Comparison of ENCODE assay signal across 22 cellular contexts in genomic region chr13:59689057-59689456, GRCh38.
A peak's percentile ranks its signal among the peaks of the same experiment; 100 is the strongest.
DNase-seq lines count a peak whose midpoint lies in the region; ATAC-seq and TF ChIP-seq lines count a peak whose summit lies in the region.
"Had no signal": no experiment of that assay in that cellular context is flagged by ENCODE, and none has a peak within 500 bp of the region (broad histone marks: within the 10 kb centered on the region; RNA-seq: fewer than 3 reads in every experiment).

No MANE protein-coding gene starts in this region.

- no peak overlapping the region for H4K5ac ChIP-seq in H9 (ENCODE audit: insufficient read length, low read depth, low read length)

- H3K56ac ChIP-seq in H9 (ENCODE audit: insufficient read length, low read depth, low read length) = no peak overlapping the region

- H3K4ac ChIP-seq in H9 (ENCODE audit: low read depth, low read length) = no peak overlapping the region

- H3K9me3 Mint-ChIP-seq in H9 = no peaks in the 10 kb centered on the region

- ATAC-seq in T-helper 17 cell = no peak
- ATAC-seq: HCT116, HepG2, PC-3 had no signal

- H3T11ph ChIP-seq in H9 (ENCODE audit: low read length) = no peak overlapping the region

- no peak overlapping the region for H3K4me2 ChIP-seq in H9 (ENCODE audit: insufficient read depth, insufficient read length, low read length)

- POLR2A ChIA-PET in A673 (lab: Charles Lee; ENCODE audit: low non-redundant PET) = no interaction called here

- CTCF ChIA-PET in A673 (lab: Charles Lee) = no interaction called here

- H3K23me2 ChIP-seq in H9 (ENCODE audit: insufficient read length, low read depth, low read length, poor library complexity, severe bottlenecking) = no peaks in the 10 kb centered on the region

- H3K36me3 Mint-ChIP-seq in H9 (ENCODE audit: insufficient read depth in 1 of 3, low read depth in 3 of 3) (no peaks in the 10 kb centered on the region), T-helper 17 cell (ENCODE audit: low read depth) (peaks cover 3% of the 10 kb centered on the region)

- H3K4me1 Mint-ChIP-seq in H9 (peaks cover 56 to 62% of the 10 kb centered on the region in 2 experiments), T-helper 17 cell (no peaks in the 10 kb centered on the region)

- TF ChIP-seq CTCF in A673 (conservative IDR thresholded peaks at IDR 0.05; ENCODE audit: low read depth, low read length) (no peak), H9 (conservative IDR thresholded peaks at IDR 0.05) (no peak), choroid plexus epithelial cell (conservative IDR thresholded peaks at IDR 0.05; ENCODE audit: low read depth, low read length) (no peak)

- H3K27me3 ChIP-seq in A673 (replicated peaks; ENCODE audit: insufficient read depth, low read depth, low read length, poor library complexity) (no peaks in the 10 kb centered on the region), H9 (ENCODE audit: insufficient read depth, low read length) (no peaks in the 10 kb centered on the region)
- H3K27me3 ChIP-seq: SJSA1 had no signal

- no peaks in the 10 kb centered on the region for H3K36me3 ChIP-seq in A673 (ENCODE audit: insufficient read depth, low read length, poor library complexity, severe bottlenecking)
- H3K36me3 ChIP-seq: SJSA1 had no signal

- H2BK5ac ChIP-seq in H9 (ENCODE audit: insufficient read length, low read length) = no peak overlapping the region

- no peaks in the 10 kb centered on the region for H3K79me1 ChIP-seq in H9 (ENCODE audit: insufficient read depth, low read depth, low read length, poor library complexity, severe bottlenecking)

- H3K79me2 ChIP-seq in H9 (ENCODE audit: insufficient read depth, low read length) = no peaks in the 10 kb centered on the region

- H3K23ac ChIP-seq in H9 (ENCODE audit: insufficient read length, low read depth, low read length) = no peak overlapping the region

- no peak overlapping the region for H2BK20ac ChIP-seq in H9 (ENCODE audit: low read depth, low read length, poor library complexity, severe bottlenecking)

- no peak overlapping the region for H2AK5ac ChIP-seq in H9 (ENCODE audit: insufficient read length, low read length)

- no peaks in the 10 kb centered on the region for H4K20me1 ChIP-seq in H9 (ENCODE audit: control insufficient read depth, insufficient read depth, insufficient read length)

- H2BK120ac ChIP-seq in H9 (ENCODE audit: low read depth, low read length, poor library complexity, severe bottlenecking) = no peak overlapping the region

- H3K18ac ChIP-seq in H9 (ENCODE audit: insufficient read length, low read depth, low read length) = no peak overlapping the region

- no peak overlapping the region for H2BK15ac ChIP-seq in H9 (ENCODE audit: low read depth, low read length)

- no peak overlapping the region for H2AFZ ChIP-seq in H9 (ENCODE audit: low read length)

- no peaks in the 10 kb centered on the region for H3K27me3 Mint-ChIP-seq in H9 (ENCODE audit: low read depth)
- H3K27me3 Mint-ChIP-seq in T-helper 17 cell = peaks cover 4% of the 10 kb centered on the region

- no peak overlapping the region for H4K8ac ChIP-seq in H9 (replicated peaks; ENCODE audit: insufficient read length, low read depth, low read length)

- H3K27ac Mint-ChIP-seq in H9 = peak overlapping the region in 2 of 3 experiments; percentile 33 to 42; a peak in 5 of 7 replicates
- no peak overlapping the region for H3K27ac Mint-ChIP-seq in T-helper 17 cell

- WGBS in H9 (ENCODE audit: extremely low coverage, insufficient read length, low lambda C conversion rate) = no CpG with 5 or more reads among the region's 4 CpGs

- intact Hi-C loops in A673 (cut with micrococcal nuclease; ENCODE audit: unreplicated experiment) = no loop called here
- intact Hi-C loops in posterior cingulate gyrus (cut with DNase I) = no loop called here

- no peak overlapping the region for H3K4me3 ChIP-seq in A673 (ENCODE audit: low read depth, low read length, poor library complexity, severe bottlenecking)
- H3K4me3 ChIP-seq in choroid plexus epithelial cell (ENCODE audit: low read depth, low read length) = no peak overlapping the region
- H3K4me3 ChIP-seq: SJSA1 had no signal

- H3K4me3 Mint-ChIP-seq in H9 (no peak overlapping the region), T-helper 17 cell (no peak overlapping the region)

- H3K9ac ChIP-seq in H9 (ENCODE audit: extremely low read depth, insufficient read length, low read length) = no peak overlapping the region

- no peak overlapping the region for H2BK12ac ChIP-seq in H9 (ENCODE audit: insufficient read length, low read depth, low read length)

- no peak overlapping the region for H4K91ac ChIP-seq in H9 (ENCODE audit: insufficient read length, low read depth, low read length)

- no TSS peak for BruUV-seq in A673 (replicated peaks; lab: Mats Ljungman, UMichigan)

- peaks cover 74% of the 10 kb centered on the region for H3K4me1 ChIP-seq in A673 (ENCODE audit: insufficient read depth, low read length, poor library complexity, severe bottlenecking)
- H3K4me1 ChIP-seq in H9 (ENCODE audit: insufficient read depth, low read length) = peaks cover 3% of the 10 kb centered on the region; the same call in 1 of the 2 replicates

- no peak overlapping the region for H3K14ac ChIP-seq in H9 (ENCODE audit: insufficient read depth, low read length)

- H3K27ac ChIP-seq in A673 (ENCODE audit: low read depth, low read length, poor library complexity, severe bottlenecking) (peak overlapping the region; percentile 29), H9 (ENCODE audit: insufficient read length, low read depth, low read length) (no peak overlapping the region)
- H3K27ac ChIP-seq: SJSA1 had no signal

- H3K9me3 ChIP-seq in A673 (ENCODE audit: low read depth, low read length, poor library complexity, severe bottlenecking) (no peaks in the 10 kb centered on the region), H9 (ENCODE audit: control insufficient read depth, low read depth, low read length) (no peaks in the 10 kb centered on the region), T-helper 17 cell (ENCODE audit: control insufficient read depth, low read length, poor library complexity, severe bottlenecking) (no peaks in the 10 kb centered on the region)
- H3K9me3 ChIP-seq: SJSA1 had no signal

- DNase-seq in A673 (ENCODE audit: low spot score) = no peak
- DNase-seq in H9 = peak; percentile 34
- DNase-seq in choroid plexus epithelial cell (ENCODE audit: low read depth) = peak; percentile 28
- peak; percentile 48 for DNase-seq in iPS-NIHi7 (ENCODE audit: extremely low spot score)
- DNase-seq in SHP77 (lab: John Stamatoyannopoulos, UW) = no peak
- no peak for DNase-seq in posterior cingulate gyrus
- no peak for DNase-seq in T-helper 17 cell
- DNase-seq in cerebellar nuclear complex (lab: John Stamatoyannopoulos, UW) = no peak
- DNase-seq: 8988T, DMS153, DND-41, Karpas-422, NCI-H1092 treated with DMSO at 0.1 percent for 48 hours, NCI-H1436, NCI-H187 treated with DMSO at 0.1 percent for 48 hours, NCI-H2171 treated with DMSO at 0.1 percent for 48 hours, NCI-H345, NCI-H510A treated with DMSO at 0.1 percent for 48 hours, PC-3 had no signal

Comparison
In these comparisons a context has a peak if more than half of its experiments do, and no peak if none do; other contexts are left out.
1. DNase-seq: peak in H9 (single experiment), choroid plexus epithelial cell (single experiment) and iPS-NIHi7 (single experiment); none in A673 (single experiment), SHP77 (0 of 2), posterior cingulate gyrus (0 of 10), T-helper 17 cell (0 of 3) and cerebellar nuclear complex (0 of 2).